8 cellular contexts compared by ENCODE assay signal in genomic region chr21:44299458-44300261, GRCh38. TPM values are rescaled to one million over a fixed set of nuclear protein-coding genes. Genes with fewer than 3 reads are reported as not detected.
A peak's percentile ranks its signal among the peaks of the same experiment; 100 is the strongest.
DNase-seq lines count a peak whose midpoint lies in the region; ATAC-seq and TF ChIP-seq lines count a peak whose summit lies in the region.

PFKL (plus strand) TSS chr21:44300053; CDS start chr21:44300106, 53 bp downstream.

- peak within 1 kb of the TSS; percentile 71 for H3K4me3 ChIP-seq in AG04450 (ENCODE audit: low read depth, low read length)
- peak within 1 kb of the TSS; percentile 92 for H3K4me3 ChIP-seq in OCI-LY3 (ENCODE audit: low read length)
- H3K4me3 ChIP-seq in mucosa of descending colon: peak within 1 kb of the TSS; percentile 85

- CTCF ChIA-PET in AG04450 (lab: Charles Lee): interaction anchor here (0.6 kb wide), 1 partner anchor 460 kb away, joined by 3 read pairs; no protein-coding TSS in a partner anchor

- peak; percentile 62 for ATAC-seq in GM18867 (IDR thresholded peaks at IDR 0.05; ENCODE audit: unreplicated experiment)
- peak; percentile 52 for ATAC-seq in HG03103 (IDR thresholded peaks at IDR 0.05; ENCODE audit: low read depth, unreplicated experiment)
- peak; percentile 62 for ATAC-seq in mucosa of descending colon

- peak within 1 kb of the TSS; percentile 96 for H3K4me2 ChIP-seq in OCI-LY3 (ENCODE audit: low read length)

- POLR2A ChIA-PET in AG04450 (lab: Yijun Ruan, JAX): no interaction called here

- H3K4me1 ChIP-seq in OCI-LY3 (ENCODE audit: low read length) (peaks cover 60% of the 10 kb centered on the region), mucosa of descending colon (ENCODE audit: low read depth) (peaks cover 38% of the 10 kb centered on the region)

- TF ChIP-seq CTCF in AG04450 (IDR thresholded peaks at IDR 0.05; ENCODE audit: low read depth, low read length) (no peak), OCI-LY3 (IDR thresholded peaks at IDR 0.05; ENCODE audit: low read depth, low read length) (no peak), mucosa of descending colon (IDR thresholded peaks at IDR 0.05) (no peak)

- H3K27me3 ChIP-seq in AG04450 (ENCODE audit: control insufficient read depth, insufficient read depth, low read length) (peaks cover 3% of the 10 kb centered on the region), OCI-LY3 (ENCODE audit: low read depth, low read length) (no peaks in the 10 kb centered on the region)

- peak within 1 kb of the TSS; percentile 57; the same call in 1 of the 2 replicates for H2AFZ ChIP-seq in OCI-LY3 (ENCODE audit: low read depth, low read length)

- H3K9me3 ChIP-seq in AG04450 (ENCODE audit: control insufficient read depth, insufficient read depth, low read length): no peaks in the 10 kb centered on the region
- no peaks in the 10 kb centered on the region for H3K9me3 ChIP-seq in OCI-LY3 (ENCODE audit: insufficient read depth, low read length)
- no peaks in the 10 kb centered on the region for H3K9me3 ChIP-seq in mucosa of descending colon

- peaks cover 36% of the 10 kb centered on the region for H4K20me1 ChIP-seq in OCI-LY3 (ENCODE audit: insufficient read depth, low read length)

- H3K79me2 ChIP-seq in OCI-LY3 (ENCODE audit: low read length): peaks cover 38% of the 10 kb centered on the region

- H3K36me3 ChIP-seq in OCI-LY3 (replicated peaks; ENCODE audit: low read depth, low read length) (peaks cover 5% of the 10 kb centered on the region), mucosa of descending colon (ENCODE audit: low read depth) (no peaks in the 10 kb centered on the region)

- H3K27ac ChIP-seq in AG04450 (ENCODE audit: low read depth, low read length) (peak within 1 kb of the TSS; percentile 39), OCI-LY3 (ENCODE audit: low read length) (peak within 1 kb of the TSS; percentile 89), epithelial cell of prostate (peak within 1 kb of the TSS; percentile 69)

- H3K9ac ChIP-seq in OCI-LY3 (ENCODE audit: low read length): peak within 1 kb of the TSS; percentile 84

- intact Hi-C loops in mucosa of descending colon (cut with DNase I, micrococcal nuclease): no loop called here

- DNase-seq in AG04450 (ENCODE audit: low read depth, low spot score) (no peak), epithelial cell of prostate (ENCODE audit: low read depth, low spot score) (no peak), mucosa of descending colon (peak; percentile 85 to 89 (median 86))
- peak; percentile 69 for DNase-seq in activated T-cell treated with anti-CD3 and anti-CD28 coated beads, Interleukin-2, amount 50 U/mL, for 1 hour
- peak; percentile 33 for DNase-seq in stimulated activated CD8-positive, alpha-beta memory T cell treated with anti-CD3 and anti-CD28 coated beads, Interleukin-7, amount 100 ng/mL, for 24 hours (ENCODE audit: low read depth)

RNA-seq across cellular contexts. Expression of gene PFKL, which starts in this region (rescaled TPM):
- 44.3 and 59.1 TPM in 2 replicates for polyA plus RNA-seq in AG04450 (2011; rRNA removed)
- 52.1 and 59.0 TPM in 2 replicates for polyA minus RNA-seq in AG04450 (2011; rRNA and poly(A)+ RNA removed)
- 100 to 1,000 TPM; 150 to 299 (median 237) TPM for total RNA-seq in mucosa of descending colon

Comparison
In these comparisons a context has a peak if more than half of its experiments do, and no peak if none do; other contexts are left out.
1. DNase-seq: peak in activated T-cell treated with anti-CD3 and anti-CD28 coated beads, Interleukin-2, amount 50 U/mL, for 1 hour (single experiment), mucosa of descending colon (3 of 3) and stimulated activated CD8-positive, alpha-beta memory T cell treated with anti-CD3 and anti-CD28 coated beads, Interleukin-7, amount 100 ng/mL, for 24 hours (single experiment); none in AG04450 (single experiment) and epithelial cell of prostate (single experiment).
2. H3K27ac ChIP-seq: peak in every context shown above with its lines; median percentile 89 in OCI-LY3; 69 in epithelial cell of prostate; 39 in AG04450.
3. Peak in every context shown above with its lines, with median percentiles within 50 percentile points of each other: H3K4me3 ChIP-seq and ATAC-seq.